8 cellular contexts compared by ENCODE assay signal in the genomic region with DNA sequence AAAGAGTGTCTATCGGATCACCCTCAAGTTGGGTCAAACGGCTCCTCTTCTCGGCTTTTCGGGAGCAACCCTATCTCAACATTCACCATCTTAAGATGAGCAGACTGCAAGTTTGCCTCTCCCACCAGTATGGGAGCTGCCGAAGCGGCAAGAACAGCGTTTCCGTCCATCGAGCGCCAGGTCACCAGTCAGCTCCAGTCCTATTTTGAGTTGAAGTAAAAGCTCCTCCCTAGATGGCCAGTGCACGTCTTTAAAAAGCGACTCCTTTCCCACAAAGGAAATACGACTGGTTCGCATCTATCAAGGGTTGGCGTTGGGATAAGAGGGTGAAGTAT.
DNase-seq lines count a peak whose midpoint lies in the region; ATAC-seq and TF ChIP-seq lines count a peak whose summit lies in the region.

No MANE protein-coding gene starts in this region.

- POLR2A ChIA-PET in RWPE1 (lab: Yijun Ruan, JAX; ENCODE audit: low non-redundant PET), result no interaction called here

- H3K4me1 Mint-ChIP-seq in dendritic cell treated with granulocyte-macrophage colony-stimulating factor and Interleukin-4, amounts not matched to agents 40 ng/mL and 50 ng/mL, for 4 days (ENCODE audit: low read depth), result peaks cover 27% of the 10 kb centered on the region

- peak overlapping the region; percentile 90 to 97 for H3K9ac ChIP-seq in mucosa of rectum (ENCODE audit: low read depth in 1 of 2, low read length in 2 of 2)

- ATAC-seq in HG02885 (IDR thresholded peaks at IDR 0.05; ENCODE audit: poor library complexity, unreplicated experiment), result peak; percentile 69

- H3K9me3 Mint-ChIP-seq in dendritic cell treated with granulocyte-macrophage colony-stimulating factor and Interleukin-4, amounts not matched to agents 40 ng/mL and 50 ng/mL, for 4 days, result no peaks in the 10 kb centered on the region

- H3K4me1 ChIP-seq in mucosa of rectum (ENCODE audit: control insufficient read depth in 2 of 2, insufficient read depth in 2 of 2, low read length in 2 of 2), result peaks cover 4 to 15% of the 10 kb centered on the region in 2 donors

- peak overlapping the region; percentile 78 to 94 for H3K4me3 ChIP-seq in mucosa of rectum (ENCODE audit: low read length in 2 of 2)

- no peak for TF ChIP-seq CTCF in RWPE1 (conservative IDR thresholded peaks at IDR 0.05; ENCODE audit: low read depth)

- intact Hi-C loops in dendritic cell treated with granulocyte-macrophage colony-stimulating factor and Interleukin-4, amounts not matched to agents 40 ng/mL and 50 ng/mL, for 4 days (cut with micrococcal nuclease), result loop anchor here (1.0 to 2.0 kb wide), 2 partner anchors 423 to 554 kb away; a partner anchor contains a TSS

- no peaks in the 10 kb centered on the region for H3K9me3 ChIP-seq in mucosa of rectum (ENCODE audit: control insufficient read depth in 2 of 2, low read length in 2 of 2)

- H3K4me3 Mint-ChIP-seq in dendritic cell treated with granulocyte-macrophage colony-stimulating factor and Interleukin-4, amounts not matched to agents 40 ng/mL and 50 ng/mL, for 4 days, result peak overlapping the region; percentile 81

- no peaks in the 10 kb centered on the region for H3K36me3 ChIP-seq in mucosa of rectum (ENCODE audit: control insufficient read depth in 2 of 2, insufficient read depth in 2 of 2, low read length in 2 of 2)

- H3K27me3 Mint-ChIP-seq in dendritic cell treated with granulocyte-macrophage colony-stimulating factor and Interleukin-4, amounts not matched to agents 40 ng/mL and 50 ng/mL, for 4 days, result peaks cover 2% of the 10 kb centered on the region

- H3K27me3 ChIP-seq in mucosa of rectum (ENCODE audit: control insufficient read depth in 2 of 2, insufficient read depth in 2 of 2, low read length in 2 of 2), result no peaks in the 10 kb centered on the region

- peak; percentile 71 for DNase-seq in stimulated activated CD4-positive, alpha-beta T cell treated with anti-CD3 and anti-CD28 coated beads, Interleukin-1b, Interleukin-23, amount 100 ng/mL, for 48 hours
- no peak for DNase-seq in stimulated activated CD4-positive, alpha-beta T cell treated with anti-CD3 and anti-CD28 coated beads, Interleukin-4, amount 100 ng/mL, for 24 hours
- DNase-seq in RWPE1 (ENCODE audit: low spot score) (no peak), NAMALWA (ENCODE audit: low spot score) (no peak), COLO829 (ENCODE audit: low spot score) (no peak)

- peaks cover 16% of the 10 kb centered on the region for H3K36me3 Mint-ChIP-seq in dendritic cell treated with granulocyte-macrophage colony-stimulating factor and Interleukin-4, amounts not matched to agents 40 ng/mL and 50 ng/mL, for 4 days (ENCODE audit: low read depth)

- CTCF ChIA-PET in RWPE1 (lab: Yijun Ruan, JAX), result interaction anchor here (0.5 kb wide), 2 partner anchors 349 to 625 kb away, joined by 3 read pairs; no protein-coding TSS in a partner anchor

- H3K27ac Mint-ChIP-seq in dendritic cell treated with granulocyte-macrophage colony-stimulating factor and Interleukin-4, amounts not matched to agents 40 ng/mL and 50 ng/mL, for 4 days, result peak overlapping the region; percentile 97

- H3K27ac ChIP-seq in RWPE1 (peak overlapping the region; percentile 98), mucosa of rectum (ENCODE audit: low read depth in 2 of 2, low read length in 2 of 2) (peak overlapping the region; percentile 80 to 92)
